ENCODE assay signal across 26 cellular contexts in genomic region chr1:106554294-106554693, GRCh38.
DNase-seq lines count a peak whose midpoint lies in the region; ATAC-seq, FAIRE-seq and TF ChIP-seq lines count a peak whose summit lies in the region.
"Had no signal": no experiment of that assay in that cellular context is flagged by ENCODE, and none has a peak within 500 bp of the region (broad histone marks: within the 10 kb centered on the region; RNA-seq: fewer than 3 reads in every experiment).

No MANE protein-coding gene starts in this region.

- FAIRE-seq in A204.1 (lab: Jason Lieb, UNC), result peak; percentile 6
- no peak for FAIRE-seq in astrocyte (lab: Jason Lieb, UNC)
- FAIRE-seq: GM18507, GM19239 had no signal

- no peaks in the 10 kb centered on the region for H3K79me2 ChIP-seq in astrocyte (ENCODE audit: insufficient read depth, low read length)

- no peak for TF ChIP-seq CTCF in astrocyte (IDR thresholded peaks at IDR 0.05; ENCODE audit: insufficient read depth, low read depth, low read length)

- H3K4me2 ChIP-seq in astrocyte (ENCODE audit: low read length), result no peak overlapping the region
- H3K4me2 ChIP-seq: KMS-11 had no signal

- H3K27ac ChIP-seq in astrocyte (ENCODE audit: low read depth, low read length), result no peak overlapping the region
- H3K27ac ChIP-seq: C4-2B, KMS-11, RWPE1 had no signal

- peaks cover 4% of the 10 kb centered on the region for H3K9me3 ChIP-seq in MG63
- no peaks in the 10 kb centered on the region for H3K9me3 ChIP-seq in astrocyte (ENCODE audit: insufficient read depth, low read depth, low read length)

- H3K36me3 ChIP-seq in MG63, result no peaks in the 10 kb centered on the region
- H3K36me3 ChIP-seq in astrocyte (ENCODE audit: insufficient read depth, low read length), result no peaks in the 10 kb centered on the region

- no peaks in the 10 kb centered on the region for H3K27me3 ChIP-seq in MG63
- H3K27me3 ChIP-seq in astrocyte (ENCODE audit: insufficient read depth, low read length), result no peaks in the 10 kb centered on the region

- no peak overlapping the region for H3K4me3 ChIP-seq in MG63
- no peak overlapping the region for H3K4me3 ChIP-seq in astrocyte (ENCODE audit: insufficient read depth, low read depth, low read length)

- no peaks in the 10 kb centered on the region for H3K27me3 Mint-ChIP-seq in astrocyte (ENCODE audit: low read depth, unreplicated experiment)
- no peaks in the 10 kb centered on the region for H3K27me3 Mint-ChIP-seq in activated T-helper 17 cell treated with anti-CD3 and anti-CD28 coated beads, Interleukin-2, amount 50 U/mL, for 72 hours
- H3K27me3 Mint-ChIP-seq: CD8-positive, alpha-beta memory T cell; T-cell had no signal

- H3K36me3 Mint-ChIP-seq in astrocyte (ENCODE audit: low read depth, unreplicated experiment), result no peaks in the 10 kb centered on the region
- no peaks in the 10 kb centered on the region for H3K36me3 Mint-ChIP-seq in activated T-helper 17 cell treated with anti-CD3 and anti-CD28 coated beads, Interleukin-2, amount 50 U/mL, for 72 hours (ENCODE audit: low read depth)
- H3K36me3 Mint-ChIP-seq: CD8-positive, alpha-beta memory T cell; T-cell had no signal

- no peaks in the 10 kb centered on the region for H4K20me1 ChIP-seq in astrocyte (ENCODE audit: insufficient read depth, low read length)

- no peaks in the 10 kb centered on the region for H3K4me1 ChIP-seq in astrocyte (ENCODE audit: insufficient read depth, low read length)

- peaks cover 6% of the 10 kb centered on the region for H3K4me1 Mint-ChIP-seq in astrocyte (ENCODE audit: low read depth, unreplicated experiment)
- H3K4me1 Mint-ChIP-seq in activated T-helper 17 cell treated with anti-CD3 and anti-CD28 coated beads, Interleukin-2, amount 50 U/mL, for 72 hours, result no peaks in the 10 kb centered on the region
- H3K4me1 Mint-ChIP-seq: CD8-positive, alpha-beta memory T cell; H9; T-cell had no signal

- no peak for ATAC-seq in HG03520 (IDR thresholded peaks at IDR 0.05; ENCODE audit: unreplicated experiment)
- ATAC-seq in HG02798 (IDR thresholded peaks at IDR 0.05; ENCODE audit: poor library complexity, unreplicated experiment), result no peak
- no peak for ATAC-seq in activated T-helper 17 cell treated with anti-CD3 and anti-CD28 coated beads, Interleukin-2, amount 50 U/mL, for 72 hours (replicated peaks)
- no peak for ATAC-seq in HG02588 (IDR thresholded peaks at IDR 0.05; ENCODE audit: unreplicated experiment)
- ATAC-seq: SK-N-SH treated with all-trans-retinoic acid at 6 μM for 48 hours, T-cell had no signal

- peak; percentile 2 for DNase-seq in MG63
- peak; percentile 2 for DNase-seq in astrocyte (ENCODE audit: low read depth)
- DNase-seq in fibroblast of peridontal ligament (ENCODE audit: extremely low read depth), result peak; percentile 76
- DNase-seq: 8988T; Calu3; CD8-positive, alpha-beta memory T cell; DMS153; GDM1; H9; IMR-90; NCI-H1417 treated with DMSO at 0.1 percent for 48 hours; NCI-H187 treated with DMSO at 0.1 percent for 48 hours; NCI-H510A treated with DMSO at 0.1 percent for 48 hours; NCI-H748 treated with DMSO at 0.1 percent for 48 hours; T-cell had no signal

- peaks cover 6% of the 10 kb centered on the region for H3K9me3 Mint-ChIP-seq in astrocyte (ENCODE audit: unreplicated experiment)
- H3K9me3 Mint-ChIP-seq in activated T-helper 17 cell treated with anti-CD3 and anti-CD28 coated beads, Interleukin-2, amount 50 U/mL, for 72 hours, result peaks cover 14% of the 10 kb centered on the region

- no peak overlapping the region for H3K4me3 Mint-ChIP-seq in astrocyte (ENCODE audit: unreplicated experiment)
- H3K4me3 Mint-ChIP-seq in activated T-helper 17 cell treated with anti-CD3 and anti-CD28 coated beads, Interleukin-2, amount 50 U/mL, for 72 hours, result no peak overlapping the region
- H3K4me3 Mint-ChIP-seq: CD8-positive, alpha-beta memory T cell; H9; T-cell had no signal

- H3K27ac Mint-ChIP-seq in astrocyte (ENCODE audit: unreplicated experiment), result no peak overlapping the region
- H3K27ac Mint-ChIP-seq in activated T-helper 17 cell treated with anti-CD3 and anti-CD28 coated beads, Interleukin-2, amount 50 U/mL, for 72 hours, result no peak overlapping the region
- H3K27ac Mint-ChIP-seq: CD8-positive, alpha-beta memory T cell; H9; T-cell had no signal

- no peak overlapping the region for H3K9ac ChIP-seq in astrocyte (ENCODE audit: low read length)
- H3K9ac ChIP-seq: KMS-11 had no signal

- H2AFZ ChIP-seq in astrocyte (ENCODE audit: low read depth, low read length), result no peak overlapping the region

Comparison
In these comparisons a context has a peak if more than half of its experiments do, and no peak if none do; other contexts are left out.
1. DNase-seq: peak in every context shown above with its lines; median percentile 76 in fibroblast of peridontal ligament; 2 in MG63; 2 in astrocyte.